24 cellular contexts compared by ENCODE assay signal in the genomic region with DNA sequence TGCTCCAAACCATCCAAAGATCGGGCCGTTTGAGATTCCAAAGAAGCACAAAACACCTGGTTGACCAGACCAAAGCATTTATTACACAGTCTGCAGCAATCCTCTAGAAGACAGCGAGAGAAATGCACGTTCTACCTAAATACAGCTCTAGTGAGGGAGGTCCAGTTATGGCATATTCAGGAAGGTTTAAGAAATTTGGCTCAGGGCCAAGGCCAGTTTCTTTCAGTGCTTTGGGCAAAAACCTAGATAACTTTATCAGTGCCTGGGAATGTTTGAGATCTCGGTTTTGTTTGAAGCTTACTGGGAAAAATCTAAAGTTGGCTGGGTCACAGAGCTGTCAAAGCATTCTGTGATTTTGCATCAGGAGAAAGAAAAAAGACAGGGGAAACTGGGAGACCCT.
"Had no signal": no experiment of that assay in that cellular context is flagged by ENCODE, and none has a peak within 500 bp of the region (broad histone marks: within the 10 kb centered on the region; RNA-seq: fewer than 3 reads in every experiment).

No MANE protein-coding gene starts in this region.

- DNase-seq: islet precursor cell; left ventricle myocardium inferior; midbrain; mucosa of descending colon; naive thymus-derived CD4-positive, alpha-beta T cell; ovary; right lobe of liver; stimulated activated CD4-positive, alpha-beta T cell treated with anti-CD3 and anti-CD28 coated beads, Interleukin-1b, Interleukin-23, amount 100 ng/mL, for 48 hours; stimulated activated CD4-positive, alpha-beta T cell treated with anti-CD3 and anti-CD28 coated beads, Interleukin-2, amount 100 ng/mL, for 48 hours; stimulated activated CD4-positive, alpha-beta T cell treated with anti-CD3 and anti-CD28 coated beads, Interleukin-4, amount 100 ng/mL, for 4 hours; stimulated activated CD8-positive, alpha-beta memory T cell treated with anti-CD3 and anti-CD28 coated beads, Interleukin-4, amount 100 ng/mL, for 48 hours; stimulated activated naive CD4-positive, alpha-beta T cell treated with Interleukin-2 at 50 U/mL for 16 hours; stimulated activated naive CD8-positive, alpha-beta T cell treated with anti-CD3 and anti-CD28 coated beads, Interleukin-15, amount 100 ng/mL, for 72 hours; testis; thyroid gland; transverse colon; upper lobe of left lung had no signal

- H3K4me1 Mint-ChIP-seq: naive thymus-derived CD4-positive, alpha-beta T cell; stimulated activated memory B cell treated with anti-CD40 and anti-IgM and Interleukin-4, amounts not matched to agents 10 μg/mL and 1 μg/mL and 100 μg/mL, for 72 hours; stimulated activated naive CD8-positive, alpha-beta T cell treated with anti-CD3 and anti-CD28 coated beads, Interleukin-15, amount 100 ng/mL, for 72 hours had no signal

- H3K4me3 Mint-ChIP-seq: naive thymus-derived CD4-positive, alpha-beta T cell; natural killer cell treated with Interleukin-12 subunit alpha and Interleukin-12 subunit beta and Interleukin-15 and Interleukin-18, amount 100 ng/mL, for 72 hours; stimulated activated memory B cell treated with anti-CD40 and anti-IgM and Interleukin-4, amounts not matched to agents 10 μg/mL and 1 μg/mL and 100 μg/mL, for 72 hours; stimulated activated naive CD8-positive, alpha-beta T cell treated with anti-CD3 and anti-CD28 coated beads, Interleukin-15, amount 100 ng/mL, for 72 hours had no signal

- H3K9me3 Mint-ChIP-seq: stimulated activated memory B cell treated with anti-CD40 and anti-IgM and Interleukin-4, amounts not matched to agents 10 μg/mL and 1 μg/mL and 100 μg/mL, for 72 hours had no signal

- H3K4me3 ChIP-seq: left ventricle myocardium inferior, lung, mucosa of descending colon, ovary, right atrium auricular region, right lobe of liver, smooth muscle cell, testis, thyroid gland, transverse colon, upper lobe of left lung, vagina had no signal

- H3K27me3 Mint-ChIP-seq: naive thymus-derived CD4-positive, alpha-beta T cell; natural killer cell treated with Interleukin-12 subunit alpha and Interleukin-12 subunit beta and Interleukin-15 and Interleukin-18, amount 100 ng/mL, for 72 hours; progenitor cell of endocrine pancreas; stimulated activated memory B cell treated with anti-CD40 and anti-IgM and Interleukin-4, amounts not matched to agents 10 μg/mL and 1 μg/mL and 100 μg/mL, for 72 hours; stimulated activated naive CD8-positive, alpha-beta T cell treated with anti-CD3 and anti-CD28 coated beads, Interleukin-15, amount 100 ng/mL, for 72 hours had no signal

- ATAC-seq: mucosa of descending colon; naive thymus-derived CD4-positive, alpha-beta T cell; natural killer cell treated with Interleukin-12 subunit alpha and Interleukin-12 subunit beta and Interleukin-15 and Interleukin-18, amount 100 ng/mL, for 72 hours; right lobe of liver; stimulated activated memory B cell treated with anti-CD40 and anti-IgM and Interleukin-4, amounts not matched to agents 10 μg/mL and 1 μg/mL and 100 μg/mL, for 72 hours; stimulated activated naive CD8-positive, alpha-beta T cell treated with anti-CD3 and anti-CD28 coated beads, Interleukin-15, amount 100 ng/mL, for 72 hours had no signal

- H3K27ac Mint-ChIP-seq: naive thymus-derived CD4-positive, alpha-beta T cell; natural killer cell treated with Interleukin-12 subunit alpha and Interleukin-12 subunit beta and Interleukin-15 and Interleukin-18, amount 100 ng/mL, for 72 hours; progenitor cell of endocrine pancreas; stimulated activated memory B cell treated with anti-CD40 and anti-IgM and Interleukin-4, amounts not matched to agents 10 μg/mL and 1 μg/mL and 100 μg/mL, for 72 hours; stimulated activated naive CD8-positive, alpha-beta T cell treated with anti-CD3 and anti-CD28 coated beads, Interleukin-15, amount 100 ng/mL, for 72 hours had no signal

- H3K36me3 Mint-ChIP-seq: naive thymus-derived CD4-positive, alpha-beta T cell; natural killer cell treated with Interleukin-12 subunit alpha and Interleukin-12 subunit beta and Interleukin-15 and Interleukin-18, amount 100 ng/mL, for 72 hours; stimulated activated memory B cell treated with anti-CD40 and anti-IgM and Interleukin-4, amounts not matched to agents 10 μg/mL and 1 μg/mL and 100 μg/mL, for 72 hours had no signal
